1 cellular context compared by ENCODE assay signal in the genomic region with DNA sequence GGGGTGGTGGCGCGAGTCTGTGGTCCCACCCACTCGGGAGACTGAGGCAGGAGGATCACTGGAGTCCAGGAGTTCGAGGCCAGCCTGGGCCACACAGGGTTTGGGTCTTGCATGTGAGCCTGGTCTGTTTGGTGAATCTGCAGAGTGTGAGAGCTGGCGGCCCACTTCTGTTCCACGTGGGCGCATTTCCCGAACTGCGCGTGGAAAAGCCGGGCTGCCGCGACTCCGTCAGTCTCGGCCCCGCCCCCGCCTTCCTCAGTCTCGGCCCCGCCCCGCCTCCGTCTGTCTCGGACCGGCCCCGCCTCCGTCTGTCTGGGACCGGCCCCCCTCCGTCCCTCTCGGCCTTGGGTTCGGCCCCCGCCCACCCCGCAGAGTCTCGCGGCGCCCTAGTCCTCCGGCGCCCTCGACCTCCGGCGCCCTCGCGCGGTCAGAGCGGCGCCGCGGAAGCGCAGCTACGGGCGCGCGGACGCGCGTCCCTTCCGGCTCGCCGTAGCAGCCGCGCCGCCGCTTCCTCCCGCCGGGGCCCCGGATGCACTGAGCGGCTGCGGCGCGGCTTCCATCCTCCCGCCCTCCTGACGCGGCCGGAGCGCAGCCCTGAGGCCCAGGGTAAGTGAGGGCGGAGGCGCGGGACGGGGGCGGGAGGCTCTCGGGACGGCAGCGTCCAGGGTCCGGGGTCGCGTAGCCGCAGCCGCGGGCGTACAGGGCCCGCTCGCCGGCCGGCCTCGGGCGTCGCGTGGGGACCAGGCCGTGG.
A peak's percentile ranks its signal among the peaks of the same experiment; 100 is the strongest.
TF ChIP-seq lines count a peak whose summit lies in the region.

A gene with protein sequence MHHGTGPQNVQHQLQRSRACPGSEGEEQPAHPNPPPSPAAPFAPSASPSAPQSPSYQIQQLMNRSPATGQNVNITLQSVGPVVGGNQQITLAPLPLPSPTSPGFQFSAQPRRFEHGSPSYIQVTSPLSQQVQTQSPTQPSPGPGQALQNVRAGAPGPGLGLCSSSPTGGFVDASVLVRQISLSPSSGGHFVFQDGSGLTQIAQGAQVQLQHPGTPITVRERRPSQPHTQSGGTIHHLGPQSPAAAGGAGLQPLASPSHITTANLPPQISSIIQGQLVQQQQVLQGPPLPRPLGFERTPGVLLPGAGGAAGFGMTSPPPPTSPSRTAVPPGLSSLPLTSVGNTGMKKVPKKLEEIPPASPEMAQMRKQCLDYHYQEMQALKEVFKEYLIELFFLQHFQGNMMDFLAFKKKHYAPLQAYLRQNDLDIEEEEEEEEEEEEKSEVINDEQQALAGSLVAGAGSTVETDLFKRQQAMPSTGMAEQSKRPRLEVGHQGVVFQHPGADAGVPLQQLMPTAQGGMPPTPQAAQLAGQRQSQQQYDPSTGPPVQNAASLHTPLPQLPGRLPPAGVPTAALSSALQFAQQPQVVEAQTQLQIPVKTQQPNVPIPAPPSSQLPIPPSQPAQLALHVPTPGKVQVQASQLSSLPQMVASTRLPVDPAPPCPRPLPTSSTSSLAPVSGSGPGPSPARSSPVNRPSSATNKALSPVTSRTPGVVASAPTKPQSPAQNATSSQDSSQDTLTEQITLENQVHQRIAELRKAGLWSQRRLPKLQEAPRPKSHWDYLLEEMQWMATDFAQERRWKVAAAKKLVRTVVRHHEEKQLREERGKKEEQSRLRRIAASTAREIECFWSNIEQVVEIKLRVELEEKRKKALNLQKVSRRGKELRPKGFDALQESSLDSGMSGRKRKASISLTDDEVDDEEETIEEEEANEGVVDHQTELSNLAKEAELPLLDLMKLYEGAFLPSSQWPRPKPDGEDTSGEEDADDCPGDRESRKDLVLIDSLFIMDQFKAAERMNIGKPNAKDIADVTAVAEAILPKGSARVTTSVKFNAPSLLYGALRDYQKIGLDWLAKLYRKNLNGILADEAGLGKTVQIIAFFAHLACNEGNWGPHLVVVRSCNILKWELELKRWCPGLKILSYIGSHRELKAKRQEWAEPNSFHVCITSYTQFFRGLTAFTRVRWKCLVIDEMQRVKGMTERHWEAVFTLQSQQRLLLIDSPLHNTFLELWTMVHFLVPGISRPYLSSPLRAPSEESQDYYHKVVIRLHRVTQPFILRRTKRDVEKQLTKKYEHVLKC (N-terminal part only) (plus strand): TSS at position 512 of the 751 bp plus-strand sequence. CDS start 10,678 bp downstream, outside the sequence.

TF ChIP-seq in GM12878, 131 proteins besides CTCF, POLR2A, EP300 and RAD21 (continues in another document):
- TF ChIP-seq, protein P1, sequence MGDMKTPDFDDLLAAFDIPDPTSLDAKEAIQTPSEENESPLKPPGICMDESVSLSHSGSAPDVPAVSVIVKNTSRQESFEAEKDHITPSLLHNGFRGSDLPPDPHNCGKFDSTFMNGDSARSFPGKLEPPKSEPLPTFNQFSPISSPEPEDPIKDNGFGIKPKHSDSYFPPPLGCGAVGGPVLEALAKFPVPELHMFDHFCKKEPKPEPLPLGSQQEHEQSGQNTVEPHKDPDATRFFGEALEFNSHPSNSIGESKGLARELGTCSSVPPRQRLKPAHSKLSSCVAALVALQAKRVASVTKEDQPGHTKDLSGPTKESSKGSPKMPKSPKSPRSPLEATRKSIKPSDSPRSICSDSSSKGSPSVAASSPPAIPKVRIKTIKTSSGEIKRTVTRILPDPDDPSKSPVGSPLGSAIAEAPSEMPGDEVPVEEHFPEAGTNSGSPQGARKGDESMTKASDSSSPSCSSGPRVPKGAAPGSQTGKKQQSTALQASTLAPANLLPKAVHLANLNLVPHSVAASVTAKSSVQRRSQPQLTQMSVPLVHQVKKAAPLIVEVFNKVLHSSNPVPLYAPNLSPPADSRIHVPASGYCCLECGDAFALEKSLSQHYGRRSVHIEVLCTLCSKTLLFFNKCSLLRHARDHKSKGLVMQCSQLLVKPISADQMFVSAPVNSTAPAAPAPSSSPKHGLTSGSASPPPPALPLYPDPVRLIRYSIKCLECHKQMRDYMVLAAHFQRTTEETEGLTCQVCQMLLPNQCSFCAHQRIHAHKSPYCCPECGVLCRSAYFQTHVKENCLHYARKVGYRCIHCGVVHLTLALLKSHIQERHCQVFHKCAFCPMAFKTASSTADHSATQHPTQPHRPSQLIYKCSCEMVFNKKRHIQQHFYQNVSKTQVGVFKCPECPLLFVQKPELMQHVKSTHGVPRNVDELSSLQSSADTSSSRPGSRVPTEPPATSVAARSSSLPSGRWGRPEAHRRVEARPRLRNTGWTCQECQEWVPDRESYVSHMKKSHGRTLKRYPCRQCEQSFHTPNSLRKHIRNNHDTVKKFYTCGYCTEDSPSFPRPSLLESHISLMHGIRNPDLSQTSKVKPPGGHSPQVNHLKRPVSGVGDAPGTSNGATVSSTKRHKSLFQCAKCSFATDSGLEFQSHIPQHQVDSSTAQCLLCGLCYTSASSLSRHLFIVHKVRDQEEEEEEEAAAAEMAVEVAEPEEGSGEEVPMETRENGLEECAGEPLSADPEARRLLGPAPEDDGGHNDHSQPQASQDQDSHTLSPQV (IDR thresholded peaks at IDR 0.05) = 0 out of 2 replicates have a peak, but pooled peaks have one; percentile 50
- TF ChIP-seq ZSCAN29 (IDR thresholded peaks at IDR 0.05) (0 out of 2 replicates have a peak, but pooled peaks have one; percentile 52), ZNF207 (IDR thresholded peaks at IDR 0.05; ENCODE audit: borderline replicate concordance) (0 out of 2 replicates have a peak, but pooled peaks have one; percentile 80), SRF (IDR thresholded peaks at IDR 0.05; ENCODE audit: low read depth in 2 of 2, low read length in 2 of 2) (peak; percentile 6 to 57; a peak in 1 of 4 replicates), CREM (IDR thresholded peaks at IDR 0.05; ENCODE audit: low read depth) (peak; percentile 67; the same call in 1 of the 2 replicates), SIX5 (IDR thresholded peaks at IDR 0.05; ENCODE audit: low read depth, low read length, severe bottlenecking) (peak; percentile 41), NBN (IDR thresholded peaks at IDR 0.05) (0 out of 2 replicates have a peak, but pooled peaks have one; percentile 41), RB1 (IDR thresholded peaks at IDR 0.05; ENCODE audit: borderline replicate concordance) (peak; percentile 84), SMC3 (IDR thresholded peaks at IDR 0.05; ENCODE audit: borderline replicate concordance, low read length) (peak; percentile 36), YY1 (IDR thresholded peaks at IDR 0.05; ENCODE audit: low read depth, low read length) (peak; percentile 66), CEBPB (IDR thresholded peaks at IDR 0.05; ENCODE audit: borderline replicate concordance in 1 of 2, low read depth in 2 of 2, low read length in 2 of 2) (no peak), RUNX3 (IDR thresholded peaks at IDR 0.05; ENCODE audit: low read length) (peak; percentile 37; the same call in 1 of the 2 replicates), ATF7 (IDR thresholded peaks at IDR 0.05; ENCODE audit: low read depth) (no peak), MEF2A (IDR thresholded peaks at IDR 0.05; ENCODE audit: insufficient read depth, low read depth, low read length) (0 out of 2 replicates have a peak, but pooled peaks have one; percentile 62), STAT1 (conservative IDR thresholded peaks at IDR 0.05) (0 out of 2 replicates have a peak, but pooled peaks have one; percentile 71), SPI1 (IDR thresholded peaks at IDR 0.05; ENCODE audit: borderline replicate concordance, insufficient read depth, low read depth, low read length) (peak; percentile 51; the same call in 1 of the 2 replicates), SP1 (IDR thresholded peaks at IDR 0.05; ENCODE audit: low read depth, low read length) (peak; percentile 13), SIN3A (IDR thresholded peaks at IDR 0.05; ENCODE audit: low read depth, low read length) (peak; percentile 65), MYC (IDR thresholded peaks at IDR 0.05; ENCODE audit: insufficient read depth, insufficient read length, insufficient replicate concordance, low read length, severe bottlenecking) (no peak), RELA (IDR thresholded peaks at IDR 0.05; ENCODE audit: borderline replicate concordance, partially characterized antibody) (peak; percentile 54), SREBF1 (IDR thresholded peaks at IDR 0.05; ENCODE audit: low read length) (no peak), CHD4 (IDR thresholded peaks at IDR 0.05) (no peak), TARDBP (IDR thresholded peaks at IDR 0.05; ENCODE audit: borderline replicate concordance) (0 out of 2 replicates have a peak, but pooled peaks have one; percentile 33), MYB (IDR thresholded peaks at IDR 0.05; ENCODE audit: borderline replicate concordance, low read depth, low read length) (no peak), MXI1 (IDR thresholded peaks at IDR 0.05; ENCODE audit: low read depth, low read length) (peak; percentile 61; the same call in 1 of the 2 replicates), POLR2AphosphoS5 (IDR thresholded peaks at IDR 0.05; ENCODE audit: low read length) (peak; percentile 54; the same call in 1 of the 2 replicates), HDGF (IDR thresholded peaks at IDR 0.05) (no peak), BACH1 (IDR thresholded peaks at IDR 0.05; ENCODE audit: borderline replicate concordance) (peak; percentile 84), CBFB (IDR thresholded peaks at IDR 0.05; ENCODE audit: low read depth) (no peak), EZH2 (IDR thresholded peaks at IDR 0.05; ENCODE audit: borderline replicate concordance, control insufficient read depth, low read depth, low read length) (no peak), SUZ12 (IDR thresholded peaks at IDR 0.05; ENCODE audit: unreplicated experiment) (no peak), MEF2B (IDR thresholded peaks at IDR 0.05; ENCODE audit: partially characterized antibody, poor library complexity, severe bottlenecking) (no peak)
- TF ChIP-seq, protein P2, sequence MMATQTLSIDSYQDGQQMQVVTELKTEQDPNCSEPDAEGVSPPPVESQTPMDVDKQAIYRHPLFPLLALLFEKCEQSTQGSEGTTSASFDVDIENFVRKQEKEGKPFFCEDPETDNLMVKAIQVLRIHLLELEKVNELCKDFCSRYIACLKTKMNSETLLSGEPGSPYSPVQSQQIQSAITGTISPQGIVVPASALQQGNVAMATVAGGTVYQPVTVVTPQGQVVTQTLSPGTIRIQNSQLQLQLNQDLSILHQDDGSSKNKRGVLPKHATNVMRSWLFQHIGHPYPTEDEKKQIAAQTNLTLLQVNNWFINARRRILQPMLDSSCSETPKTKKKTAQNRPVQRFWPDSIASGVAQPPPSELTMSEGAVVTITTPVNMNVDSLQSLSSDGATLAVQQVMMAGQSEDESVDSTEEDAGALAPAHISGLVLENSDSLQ (IDR thresholded peaks at IDR 0.05) = peak; percentile 54
- TF ChIP-seq, protein P3, sequence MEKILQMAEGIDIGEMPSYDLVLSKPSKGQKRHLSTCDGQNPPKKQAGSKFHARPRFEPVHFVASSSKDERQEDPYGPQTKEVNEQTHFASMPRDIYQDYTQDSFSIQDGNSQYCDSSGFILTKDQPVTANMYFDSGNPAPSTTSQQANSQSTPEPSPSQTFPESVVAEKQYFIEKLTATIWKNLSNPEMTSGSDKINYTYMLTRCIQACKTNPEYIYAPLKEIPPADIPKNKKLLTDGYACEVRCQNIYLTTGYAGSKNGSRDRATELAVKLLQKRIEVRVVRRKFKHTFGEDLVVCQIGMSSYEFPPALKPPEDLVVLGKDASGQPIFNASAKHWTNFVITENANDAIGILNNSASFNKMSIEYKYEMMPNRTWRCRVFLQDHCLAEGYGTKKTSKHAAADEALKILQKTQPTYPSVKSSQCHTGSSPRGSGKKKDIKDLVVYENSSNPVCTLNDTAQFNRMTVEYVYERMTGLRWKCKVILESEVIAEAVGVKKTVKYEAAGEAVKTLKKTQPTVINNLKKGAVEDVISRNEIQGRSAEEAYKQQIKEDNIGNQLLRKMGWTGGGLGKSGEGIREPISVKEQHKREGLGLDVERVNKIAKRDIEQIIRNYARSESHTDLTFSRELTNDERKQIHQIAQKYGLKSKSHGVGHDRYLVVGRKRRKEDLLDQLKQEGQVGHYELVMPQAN (conservative IDR thresholded peaks at IDR 0.05) = peak; percentile 92
- TF ChIP-seq, protein P4, sequence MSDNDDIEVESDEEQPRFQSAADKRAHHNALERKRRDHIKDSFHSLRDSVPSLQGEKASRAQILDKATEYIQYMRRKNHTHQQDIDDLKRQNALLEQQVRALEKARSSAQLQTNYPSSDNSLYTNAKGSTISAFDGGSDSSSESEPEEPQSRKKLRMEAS (IDR thresholded peaks at IDR 0.05; ENCODE audit: low read depth, low read length) = no peak; the same call in 1 of the 2 replicates
- TF ChIP-seq, protein P5, sequence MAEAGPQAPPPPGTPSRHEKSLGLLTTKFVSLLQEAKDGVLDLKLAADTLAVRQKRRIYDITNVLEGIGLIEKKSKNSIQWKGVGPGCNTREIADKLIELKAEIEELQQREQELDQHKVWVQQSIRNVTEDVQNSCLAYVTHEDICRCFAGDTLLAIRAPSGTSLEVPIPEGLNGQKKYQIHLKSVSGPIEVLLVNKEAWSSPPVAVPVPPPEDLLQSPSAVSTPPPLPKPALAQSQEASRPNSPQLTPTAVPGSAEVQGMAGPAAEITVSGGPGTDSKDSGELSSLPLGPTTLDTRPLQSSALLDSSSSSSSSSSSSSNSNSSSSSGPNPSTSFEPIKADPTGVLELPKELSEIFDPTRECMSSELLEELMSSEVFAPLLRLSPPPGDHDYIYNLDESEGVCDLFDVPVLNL (IDR thresholded peaks at IDR 0.05; ENCODE audit: low read depth, low read length) = peak; percentile 47; the same call in 1 of the 2 replicates
- TF ChIP-seq, protein P6, sequence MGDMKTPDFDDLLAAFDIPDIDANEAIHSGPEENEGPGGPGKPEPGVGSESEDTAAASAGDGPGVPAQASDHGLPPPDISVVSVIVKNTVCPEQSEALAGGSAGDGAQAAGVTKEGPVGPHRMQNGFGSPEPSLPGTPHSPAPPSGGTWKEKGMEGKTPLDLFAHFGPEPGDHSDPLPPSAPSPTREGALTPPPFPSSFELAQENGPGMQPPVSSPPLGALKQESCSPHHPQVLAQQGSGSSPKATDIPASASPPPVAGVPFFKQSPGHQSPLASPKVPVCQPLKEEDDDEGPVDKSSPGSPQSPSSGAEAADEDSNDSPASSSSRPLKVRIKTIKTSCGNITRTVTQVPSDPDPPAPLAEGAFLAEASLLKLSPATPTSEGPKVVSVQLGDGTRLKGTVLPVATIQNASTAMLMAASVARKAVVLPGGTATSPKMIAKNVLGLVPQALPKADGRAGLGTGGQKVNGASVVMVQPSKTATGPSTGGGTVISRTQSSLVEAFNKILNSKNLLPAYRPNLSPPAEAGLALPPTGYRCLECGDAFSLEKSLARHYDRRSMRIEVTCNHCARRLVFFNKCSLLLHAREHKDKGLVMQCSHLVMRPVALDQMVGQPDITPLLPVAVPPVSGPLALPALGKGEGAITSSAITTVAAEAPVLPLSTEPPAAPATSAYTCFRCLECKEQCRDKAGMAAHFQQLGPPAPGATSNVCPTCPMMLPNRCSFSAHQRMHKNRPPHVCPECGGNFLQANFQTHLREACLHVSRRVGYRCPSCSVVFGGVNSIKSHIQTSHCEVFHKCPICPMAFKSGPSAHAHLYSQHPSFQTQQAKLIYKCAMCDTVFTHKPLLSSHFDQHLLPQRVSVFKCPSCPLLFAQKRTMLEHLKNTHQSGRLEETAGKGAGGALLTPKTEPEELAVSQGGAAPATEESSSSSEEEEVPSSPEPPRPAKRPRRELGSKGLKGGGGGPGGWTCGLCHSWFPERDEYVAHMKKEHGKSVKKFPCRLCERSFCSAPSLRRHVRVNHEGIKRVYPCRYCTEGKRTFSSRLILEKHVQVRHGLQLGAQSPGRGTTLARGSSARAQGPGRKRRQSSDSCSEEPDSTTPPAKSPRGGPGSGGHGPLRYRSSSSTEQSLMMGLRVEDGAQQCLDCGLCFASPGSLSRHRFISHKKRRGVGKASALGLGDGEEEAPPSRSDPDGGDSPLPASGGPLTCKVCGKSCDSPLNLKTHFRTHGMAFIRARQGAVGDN (IDR thresholded peaks at IDR 0.05) = peak; percentile 69
- TF ChIP-seq, protein P7, sequence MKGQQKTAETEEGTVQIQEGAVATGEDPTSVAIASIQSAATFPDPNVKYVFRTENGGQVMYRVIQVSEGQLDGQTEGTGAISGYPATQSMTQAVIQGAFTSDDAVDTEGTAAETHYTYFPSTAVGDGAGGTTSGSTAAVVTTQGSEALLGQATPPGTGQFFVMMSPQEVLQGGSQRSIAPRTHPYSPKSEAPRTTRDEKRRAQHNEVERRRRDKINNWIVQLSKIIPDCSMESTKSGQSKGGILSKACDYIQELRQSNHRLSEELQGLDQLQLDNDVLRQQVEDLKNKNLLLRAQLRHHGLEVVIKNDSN (IDR thresholded peaks at IDR 0.05; ENCODE audit: borderline replicate concordance, extremely low read length, insufficient read depth, low read depth, low read length) = no peak
